Comparison of ENCODE assay signal across 18 cellular contexts in genomic region chr2:238265605-238266004, GRCh38.
"Had no signal": no experiment of that assay in that cellular context is flagged by ENCODE, and none has a peak within 500 bp of the region (broad histone marks: within the 10 kb centered on the region; RNA-seq: fewer than 3 reads in every experiment).

No MANE protein-coding gene starts in this region.

- H3K36me3 ChIP-seq: SJCRH30 had no signal

- H3K27me3 ChIP-seq: SJCRH30 had no signal

- H3K27ac ChIP-seq: SJCRH30 had no signal

- H3K9me3 ChIP-seq: SJCRH30 had no signal

- H3K4me3 ChIP-seq: SJCRH30 had no signal

- ATAC-seq: HepG2, SK-N-SH treated with all-trans-retinoic acid at 6 μM for 48 hours had no signal

- DNase-seq: IMR-90, Kasumi-1, KG1, NCI-H1092, NCI-H1417 treated with DMSO at 0.1 percent for 48 hours, NCI-H146, NCI-H1694 treated with DMSO at 0.1 percent for 48 hours, NCI-H1930, NCI-H2081, NCI-H2107, NCI-H2227 treated with DMSO at 0.1 percent for 48 hours, NCI-H524, NCI-H526 treated with DMSO at 0.1 percent for 48 hours, NCI-H748 treated with DMSO at 0.1 percent for 48 hours, SHP77 treated with DMSO at 0.1 percent for 48 hours, SJCRH30 had no signal
